In genomic region chr5:57338068-57338848, GRCh38 we compare ENCODE assay signal across 8 cellular contexts.
DNase-seq lines count a peak whose midpoint lies in the region; ATAC-seq and TF ChIP-seq lines count a peak whose summit lies in the region.
"Had no signal": no experiment of that assay in that cellular context is flagged by ENCODE, and none has a peak within 500 bp of the region (broad histone marks: within the 10 kb centered on the region; RNA-seq: fewer than 3 reads in every experiment).

No MANE protein-coding gene starts in this region.

- no peaks in the 10 kb centered on the region for H3K27me3 ChIP-seq in fibroblast of lung (ENCODE audit: control insufficient read depth, insufficient read depth, low read length)
- H3K27me3 ChIP-seq: neutrophil had no signal

- peak; percentile 66 for ATAC-seq in GM21447 (IDR thresholded peaks at IDR 0.05; ENCODE audit: unreplicated experiment)

- H2AFZ ChIP-seq in fibroblast of lung (ENCODE audit: low read length), result no peak overlapping the region

- no peak overlapping the region for H3K9ac ChIP-seq in fibroblast of lung (ENCODE audit: insufficient read depth, low read length)

- no peaks in the 10 kb centered on the region for H3K36me3 ChIP-seq in fibroblast of lung (ENCODE audit: control insufficient read depth, insufficient read depth, low read length)
- H3K36me3 ChIP-seq: neutrophil had no signal

- no peaks in the 10 kb centered on the region for H3K9me3 ChIP-seq in fibroblast of lung (ENCODE audit: control insufficient read depth, insufficient read depth, low read depth, low read length)
- H3K9me3 ChIP-seq: neutrophil had no signal

- DNase-seq in GDM1 (lab: John Stamatoyannopoulos, UW) (peak; percentile 20), NCI-H748 (lab: John Stamatoyannopoulos, UW; ENCODE audit: unreplicated experiment) (peak; percentile 66), fibroblast of lung (ENCODE audit: low read depth in 2 of 2) (peak in 1 of 2 donors; percentile 21), dedifferentiated amniotic fluid mesenchymal stem cell (ENCODE audit: extremely low spot score) (no peak), hepatic stellate cell (ENCODE audit: low spot score) (no peak), DMS153 (lab: John Stamatoyannopoulos, UW) (no peak)

- peaks cover 8% of the 10 kb centered on the region for H3K4me1 ChIP-seq in fibroblast of lung (ENCODE audit: control insufficient read depth, extremely low read depth, insufficient read depth, low read length)

- H3K4me3 ChIP-seq in fibroblast of lung (replicated peaks in 1 of 4; ENCODE audit: control extremely low read depth in 1 of 4, insufficient read depth in 1 of 4, low read depth in 3 of 4, low read length in 4 of 4), result no peak overlapping the region

- H3K4me2 ChIP-seq in fibroblast of lung (ENCODE audit: extremely low read depth, insufficient read depth, low read length), result no peak overlapping the region

- peak; percentile 18 to 46 for TF ChIP-seq CTCF in fibroblast of lung (conservative IDR thresholded peaks at IDR 0.05 in 1 of 2, IDR thresholded peaks at IDR 0.05 in 1 of 2; ENCODE audit: low read depth in 1 of 2, low read length in 2 of 2)

- no peak overlapping the region for H3K27ac ChIP-seq in fibroblast of lung (ENCODE audit: insufficient read depth, low read length)
- H3K27ac ChIP-seq: neutrophil had no signal

- H4K20me1 ChIP-seq in fibroblast of lung (ENCODE audit: control insufficient read depth, extremely low read depth, insufficient read depth, low read length), result no peaks in the 10 kb centered on the region

- H3K79me2 ChIP-seq in fibroblast of lung (ENCODE audit: control insufficient read depth, insufficient read depth, low read length), result no peaks in the 10 kb centered on the region

Comparison
In these comparisons a context has a peak if more than half of its experiments do, and no peak if none do; other contexts are left out.
1. DNase-seq: peak in GDM1 (single experiment) and NCI-H748 (single experiment); none in dedifferentiated amniotic fluid mesenchymal stem cell (single experiment), hepatic stellate cell (single experiment) and DMS153 (single experiment).